In the genomic region with DNA sequence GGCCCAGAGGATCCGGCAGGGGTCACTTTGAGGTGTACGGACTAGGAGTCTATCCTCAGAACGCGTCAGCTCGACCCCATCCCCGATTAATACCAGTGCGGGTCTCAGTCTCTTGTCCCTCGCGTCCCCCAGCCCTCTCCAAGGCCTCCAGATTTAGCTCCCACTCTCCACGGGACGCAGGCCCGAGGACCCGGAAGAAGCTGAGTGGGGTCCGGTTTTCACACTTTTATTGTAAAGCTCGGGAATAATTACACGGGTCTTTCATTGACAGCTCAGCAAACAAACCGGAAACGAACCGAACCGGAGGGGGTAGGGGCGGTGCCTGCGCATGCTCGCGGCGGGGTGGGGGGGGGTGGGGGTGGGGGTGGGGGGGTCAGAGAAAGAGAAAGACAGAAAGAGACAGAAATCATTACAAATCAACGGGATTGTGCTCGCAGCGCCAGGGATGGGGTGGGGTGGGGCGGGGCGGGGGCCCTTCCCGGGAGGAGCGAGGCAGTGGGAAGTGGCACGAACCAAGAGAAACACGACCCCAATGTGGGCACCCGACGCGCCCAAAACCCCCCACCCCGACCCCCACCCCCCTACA, we compare ENCODE assay signal across 8 cellular contexts. TPM values are rescaled to one million over a fixed set of nuclear protein-coding genes. Genes with fewer than 3 reads are reported as not detected.
A peak's percentile ranks its signal among the peaks of the same experiment; 100 is the strongest.
DNase-seq lines count a peak whose midpoint lies in the region; ATAC-seq and TF ChIP-seq lines count a peak whose summit lies in the region.

No MANE protein-coding gene starts in this region.

- H3K36me3 ChIP-seq in iPS-18a (ENCODE audit: control insufficient read depth, low read depth, low read length) (peaks cover 8% of the 10 kb centered on the region), spleen (no peaks in the 10 kb centered on the region)

- H3K27ac ChIP-seq in iPS-18a (ENCODE audit: low read length) (peak overlapping the region; percentile 97), spleen (peak overlapping the region; percentile 86 to 95 (median 92))

- H3K9me3 Mint-ChIP-seq in brain = no peaks in the 10 kb centered on the region

- H3K36me3 Mint-ChIP-seq in brain = peaks cover 11% of the 10 kb centered on the region

- WGBS in spleen, 5 donors = 0 to 3% (median 1%) methylated on average over 24 to 38 of the region's 38 CpGs

- intact Hi-C loops in spleen (cut with DNase I; ENCODE audit: low total_unique reads) = no loop called here

- no peaks in the 10 kb centered on the region for H3K27me3 Mint-ChIP-seq in brain

- peak overlapping the region; percentile 85 to 88 (median 86) for H3K4me3 Mint-ChIP-seq in brain

- H3K4me1 ChIP-seq in iPS-18a (ENCODE audit: control insufficient read depth, low read depth, low read length) (peaks cover 30% of the 10 kb centered on the region), spleen (peaks cover 0 to 22% (median 13%) of the 10 kb centered on the region in 6 donors)

- H3K9ac ChIP-seq in iPS-18a (ENCODE audit: low read length) = peak overlapping the region; percentile 90

- H3K4me1 Mint-ChIP-seq in brain = peaks cover 59% of the 10 kb centered on the region

- TF ChIP-seq CTCF in brain (conservative IDR thresholded peaks at IDR 0.05) (no peak), spleen (IDR thresholded peaks at IDR 0.05 in 8 of 11, conservative IDR thresholded peaks at IDR 0.05 in 3 of 11) (no peak)

- DNase-seq in DMS53 (lab: John Stamatoyannopoulos, UW) (peak; percentile 82), DMS53 treated with DMSO at 0.1 percent for 48 hours (lab: John Stamatoyannopoulos, UW; ENCODE audit: unreplicated experiment) (no peak), RPMI7951 (ENCODE audit: low read depth) (peak; percentile 36), spleen (no peak)

- H3K9me3 ChIP-seq in iPS-18a (ENCODE audit: control insufficient read depth, low read depth, low read length) (no peaks in the 10 kb centered on the region), spleen (no peaks in the 10 kb centered on the region)

- peak; percentile 15 for ATAC-seq in HG03025 (IDR thresholded peaks at IDR 0.05; ENCODE audit: low FRiP score, unreplicated experiment)
- ATAC-seq in GM18873 (IDR thresholded peaks at IDR 0.05; ENCODE audit: low FRiP score, unreplicated experiment) = no peak

- TF ChIP-seq POLR2A in spleen (IDR thresholded peaks at IDR 0.05) = no peak

- H3K27ac Mint-ChIP-seq in brain = peak overlapping the region; percentile 67 to 95 (median 94)

- H3K27me3 ChIP-seq in iPS-18a (ENCODE audit: control insufficient read depth, insufficient read depth, low read length) (no peaks in the 10 kb centered on the region), spleen (replicated peaks in 1 of 7) (peaks cover 0 to 7% (median 0%) of the 10 kb centered on the region in 7 donors)

- H3K4me3 ChIP-seq in iPS-18a (ENCODE audit: low read length) (peak overlapping the region; percentile 73), spleen (peak overlapping the region; percentile 54 to 90 (median 66))

RNA-seq across cellular contexts. Expression of gene PCDH1, which starts 27.9 kb away (rescaled TPM):
- 1.6 and 2.2 TPM in 2 replicates for total RNA-seq in RPMI7951 (2014; rRNA removed; shearing (Covaris generic))
- polyA plus RNA-seq in brain (ENCODE audit: insufficient read depth, low read depth, low replicate concordance) = 35.4 TPM
- total RNA-seq in spleen = 10 to 100 TPM in 2 of 7 donors, 1 to 10 TPM in 5; 2.6 to 11.4 (median 7.4) TPM
- 1 to 10 TPM in 2 of 3 donors, under 1 TPM in 1; 0.30 to 2.2 (median 1.4) TPM for polyA plus RNA-seq in spleen

Comparison
In these comparisons a context has a peak if more than half of its experiments do, and no peak if none do; other contexts are left out.
1. DNase-seq: peak in DMS53 (single experiment) and RPMI7951 (single experiment); none in DMS53 treated with DMSO at 0.1 percent for 48 hours (single experiment) and spleen (single experiment).